ENCODE assay signal across 1 cellular context in genomic region chr2:104871566-104872033, GRCh38.
TF ChIP-seq lines count a peak whose summit lies in the region.

No MANE protein-coding gene starts in this region.

TF ChIP-seq in GM23338, 12 proteins besides CTCF, POLR2A, EP300 and RAD21 (continued from another document):
- no peak for TF ChIP-seq ZNF462 (CRISPR knock-in tag; IDR thresholded peaks at IDR 0.05)
- TF ChIP-seq ZNF114 (CRISPR knock-in tag; IDR thresholded peaks at IDR 0.05), result no peak
- TF ChIP-seq REST (IDR thresholded peaks at IDR 0.05; ENCODE audit: unreplicated experiment), result no peak
- TF ChIP-seq ZNF331 (CRISPR knock-in tag; IDR thresholded peaks at IDR 0.05; ENCODE audit: low read depth), result no peak
- no peak for TF ChIP-seq JUNB (IDR thresholded peaks at IDR 0.05; ENCODE audit: unreplicated experiment)
- TF ChIP-seq NANOG (IDR thresholded peaks at IDR 0.05; ENCODE audit: borderline replicate concordance), result no peak
- no peak for TF ChIP-seq EZH2 (IDR thresholded peaks at IDR 0.05; ENCODE audit: low read depth, unreplicated experiment)
- no peak for TF ChIP-seq STAT1 (IDR thresholded peaks at IDR 0.05; ENCODE audit: unreplicated experiment)
